Comparison of ENCODE assay signal across 1 cellular context in genomic region chr12:55057466-55057865, GRCh38.
TF ChIP-seq lines count a peak whose summit lies in the region.

No MANE protein-coding gene starts in this region.

TF ChIP-seq in neural cell, 6 proteins besides CTCF, POLR2A, EP300 and RAD21 (continued from another document):
- TF ChIP-seq SMC3 (conservative IDR thresholded peaks at IDR 0.05; ENCODE audit: poor library complexity) = no peak
